Comparison of ENCODE assay signal across 1 cellular context in the genomic region with DNA sequence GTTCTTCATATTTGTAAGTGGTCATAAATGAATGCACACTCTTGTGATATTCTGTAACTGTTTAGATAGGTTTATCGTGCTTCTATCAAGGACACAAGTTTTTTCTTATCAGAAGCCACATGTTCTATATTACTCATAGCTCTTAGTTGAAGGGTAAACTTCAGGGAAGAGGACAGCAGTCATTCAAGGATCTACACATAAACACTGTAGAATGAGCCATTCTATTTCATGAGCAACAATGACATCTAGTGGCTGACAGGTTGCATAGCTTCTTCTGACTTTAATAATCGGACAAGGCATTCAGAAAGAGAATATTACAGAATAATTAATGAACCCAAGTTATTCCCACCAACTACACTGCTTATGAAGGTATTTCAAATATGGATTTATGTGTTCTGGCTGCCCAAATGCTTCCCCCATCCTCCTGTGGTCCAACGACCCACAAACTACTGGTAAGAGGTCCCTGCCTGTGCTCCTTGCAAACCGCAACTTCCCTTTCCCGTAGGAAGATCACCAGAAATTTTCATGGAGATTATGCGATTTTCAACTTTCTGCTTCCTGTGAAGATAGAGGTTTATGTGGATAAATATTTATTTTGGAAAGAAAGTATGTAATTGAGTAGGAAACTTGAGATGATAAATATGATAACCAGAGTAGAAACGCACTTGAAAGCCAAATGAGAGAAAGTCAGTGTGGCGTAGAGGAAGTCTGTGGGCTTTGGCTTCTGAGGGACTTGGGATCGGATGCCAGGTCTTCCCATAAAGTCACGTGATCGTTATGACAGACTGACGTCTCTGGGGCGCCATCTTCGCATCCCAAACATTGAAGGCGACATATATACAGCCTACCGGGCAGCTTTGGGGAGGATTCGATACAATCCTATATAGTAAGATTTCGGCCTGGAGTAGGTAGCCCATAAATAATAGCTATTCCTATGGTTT.
TF ChIP-seq lines count a peak whose summit lies in the region.

No MANE protein-coding gene starts in this region.

TF ChIP-seq in SK-N-SH treated with all-trans-retinoic acid at 6 μM for 48 hours, 23 proteins besides CTCF, POLR2A, EP300 and RAD21 (continued from another document):
- TF ChIP-seq, protein P1, sequence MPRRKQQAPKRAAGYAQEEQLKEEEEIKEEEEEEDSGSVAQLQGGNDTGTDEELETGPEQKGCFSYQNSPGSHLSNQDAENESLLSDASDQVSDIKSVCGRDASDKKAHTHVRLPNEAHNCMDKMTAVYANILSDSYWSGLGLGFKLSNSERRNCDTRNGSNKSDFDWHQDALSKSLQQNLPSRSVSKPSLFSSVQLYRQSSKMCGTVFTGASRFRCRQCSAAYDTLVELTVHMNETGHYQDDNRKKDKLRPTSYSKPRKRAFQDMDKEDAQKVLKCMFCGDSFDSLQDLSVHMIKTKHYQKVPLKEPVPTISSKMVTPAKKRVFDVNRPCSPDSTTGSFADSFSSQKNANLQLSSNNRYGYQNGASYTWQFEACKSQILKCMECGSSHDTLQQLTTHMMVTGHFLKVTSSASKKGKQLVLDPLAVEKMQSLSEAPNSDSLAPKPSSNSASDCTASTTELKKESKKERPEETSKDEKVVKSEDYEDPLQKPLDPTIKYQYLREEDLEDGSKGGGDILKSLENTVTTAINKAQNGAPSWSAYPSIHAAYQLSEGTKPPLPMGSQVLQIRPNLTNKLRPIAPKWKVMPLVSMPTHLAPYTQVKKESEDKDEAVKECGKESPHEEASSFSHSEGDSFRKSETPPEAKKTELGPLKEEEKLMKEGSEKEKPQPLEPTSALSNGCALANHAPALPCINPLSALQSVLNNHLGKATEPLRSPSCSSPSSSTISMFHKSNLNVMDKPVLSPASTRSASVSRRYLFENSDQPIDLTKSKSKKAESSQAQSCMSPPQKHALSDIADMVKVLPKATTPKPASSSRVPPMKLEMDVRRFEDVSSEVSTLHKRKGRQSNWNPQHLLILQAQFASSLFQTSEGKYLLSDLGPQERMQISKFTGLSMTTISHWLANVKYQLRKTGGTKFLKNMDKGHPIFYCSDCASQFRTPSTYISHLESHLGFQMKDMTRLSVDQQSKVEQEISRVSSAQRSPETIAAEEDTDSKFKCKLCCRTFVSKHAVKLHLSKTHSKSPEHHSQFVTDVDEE (CRISPR knock-in tag; IDR thresholded peaks at IDR 0.05) = no peak
